In genomic region chr17:62300697-62301096, GRCh38 we compare ENCODE assay signal across 26 cellular contexts.
A peak's percentile ranks its signal among the peaks of the same experiment; 100 is the strongest.
DNase-seq lines count a peak whose midpoint lies in the region; ATAC-seq, FAIRE-seq and TF ChIP-seq lines count a peak whose summit lies in the region.
"Had no signal": no experiment of that assay in that cellular context is flagged by ENCODE, and none has a peak within 500 bp of the region (broad histone marks: within the 10 kb centered on the region; RNA-seq: fewer than 3 reads in every experiment).

No MANE protein-coding gene starts in this region.

- H3K27ac ChIP-seq in SK-N-SH (ENCODE audit: low read depth in 2 of 2, low read length in 1 of 2) (no peak overlapping the region), HEK293 (ENCODE audit: extremely low read depth, low read depth, low read length) (no peak overlapping the region), K562 (ENCODE audit: extremely low read depth, low read depth, low read length) (no peak overlapping the region), Karpas-422 (ENCODE audit: low read length) (no peak overlapping the region)
- H3K27ac ChIP-seq: 22Rv1; A549; BLaER1 treated with 17β-estradiol and CSF1 and Interleukin-3, amounts not matched to agents 10 nM and 100 nM; C4-2B had no signal

- H2AFZ ChIP-seq in SK-N-SH (ENCODE audit: low read depth) = no peak overlapping the region
- H2AFZ ChIP-seq in K562 (ENCODE audit: low read depth, low read length) = no peak overlapping the region
- no peak overlapping the region for H2AFZ ChIP-seq in Karpas-422 (ENCODE audit: low read length)

- BruUV-seq in K562 (replicated peaks; lab: Mats Ljungman, UMichigan) = no TSS peak

- H3K4me1 ChIP-seq in SK-N-SH (ENCODE audit: control insufficient read depth in 1 of 2, insufficient read depth in 2 of 2, low read depth in 1 of 2, low read length in 1 of 2) (no peaks in the 10 kb centered on the region), HEK293 (ENCODE audit: control insufficient read depth, insufficient read depth, low read length) (no peaks in the 10 kb centered on the region), K562 (replicated peaks in 1 of 2; ENCODE audit: control insufficient read depth in 2 of 2, insufficient read depth in 2 of 2, low read length in 2 of 2) (no peaks in the 10 kb centered on the region), Karpas-422 (ENCODE audit: low read length) (no peaks in the 10 kb centered on the region)
- H3K4me1 ChIP-seq: A549; BLaER1 treated with 17β-estradiol and CSF1 and Interleukin-3, amounts not matched to agents 10 nM and 100 nM; Caco-2 had no signal

- H3K9me2 ChIP-seq in SK-N-SH (no peaks in the 10 kb centered on the region), Karpas-422 (replicated peaks; ENCODE audit: insufficient read depth, low read length) (no peaks in the 10 kb centered on the region)

- no peak for ATAC-seq in SK-N-SH treated with all-trans-retinoic acid at 6 μM for 48 hours
- no peak for ATAC-seq in K562
- ATAC-seq in T-helper 17 cell = no peak
- ATAC-seq: A549; CD8-positive, alpha-beta T cell; GM12878 had no signal

- no peak for DNase-seq in SK-N-SH
- no peak for DNase-seq in K562 (ENCODE audit: extremely low read depth in 1 of 4, low spot score in 3 of 4)
- DNase-seq in urothelium cell line (ENCODE audit: low spot score) = no peak
- DNase-seq in T-helper 17 cell = no peak
- no peak for DNase-seq in Karpas-422
- DNase-seq: AML-193; Caco-2; Calu3; CD4-positive, alpha-beta T cell; CD8-positive, alpha-beta T cell; DMS53; DMS79; DND-41; EL; GDM1 had no signal

- H3K79me2 ChIP-seq in SK-N-SH (ENCODE audit: insufficient read depth) (no peaks in the 10 kb centered on the region), K562 (ENCODE audit: control insufficient read depth, insufficient read depth, low read length) (no peaks in the 10 kb centered on the region), Karpas-422 (ENCODE audit: low read length) (no peaks in the 10 kb centered on the region)

- H3K9me1 ChIP-seq in K562 (ENCODE audit: control insufficient read depth, insufficient read depth, low read length) = no peaks in the 10 kb centered on the region

- no peak overlapping the region for H3K4me2 ChIP-seq in SK-N-SH
- no peak overlapping the region for H3K4me2 ChIP-seq in K562 (ENCODE audit: insufficient read depth, low read length)
- H3K4me2 ChIP-seq in Karpas-422 (ENCODE audit: low read depth, low read length, poor library complexity, severe bottlenecking) = no peak overlapping the region
- H3K4me2 ChIP-seq: A549; BLaER1 treated with 17β-estradiol and CSF1 and Interleukin-3, amounts not matched to agents 10 nM and 100 nM had no signal

- H4K20me1 ChIP-seq in SK-N-SH (ENCODE audit: insufficient read depth) (no peaks in the 10 kb centered on the region), K562 (replicated peaks; ENCODE audit: control insufficient read depth, insufficient read depth, low read length) (no peaks in the 10 kb centered on the region), Karpas-422 (ENCODE audit: insufficient read depth, low read depth, low read length) (no peaks in the 10 kb centered on the region)
- H4K20me1 ChIP-seq: BLaER1 treated with 17β-estradiol and CSF1 and Interleukin-3, amounts not matched to agents 10 nM and 100 nM had no signal

- in situ Hi-C loops in K562 (cut with MboI) = no loop called here

- no peak overlapping the region for H3K27ac Mint-ChIP-seq in T-helper 17 cell
- H3K27ac Mint-ChIP-seq: B cell; CD4-positive, alpha-beta T cell; CD8-positive, alpha-beta T cell had no signal

- H3K4me3 Mint-ChIP-seq in T-helper 17 cell = no peak overlapping the region
- H3K4me3 Mint-ChIP-seq: B cell; CD4-positive, alpha-beta T cell; CD8-positive, alpha-beta T cell had no signal

- H3K9ac ChIP-seq in SK-N-SH (no peak overlapping the region), K562 (ENCODE audit: insufficient read depth in 1 of 2, low read depth in 2 of 2, low read length in 2 of 2) (no peak overlapping the region), Karpas-422 (ENCODE audit: low read length) (no peak overlapping the region)
- H3K9ac ChIP-seq: BLaER1 treated with 17β-estradiol and CSF1 and Interleukin-3, amounts not matched to agents 10 nM and 100 nM had no signal

- peaks cover under 1% of the 10 kb centered on the region for H3K36me3 Mint-ChIP-seq in T-helper 17 cell (ENCODE audit: low read depth)
- H3K36me3 Mint-ChIP-seq: CD8-positive, alpha-beta T cell had no signal

- H3K27me3 Mint-ChIP-seq in T-helper 17 cell = peaks cover 19% of the 10 kb centered on the region

- H3K4me3 ChIP-seq in SK-N-SH (ENCODE audit: low read depth in 2 of 2, low read length in 1 of 2) (no peak overlapping the region), HEK293 (ENCODE audit: low read depth, low read length) (no peak overlapping the region), K562 (no peak overlapping the region), Karpas-422 (ENCODE audit: low read length) (no peak overlapping the region)
- H3K4me3 ChIP-seq: A549; BLaER1 treated with 17β-estradiol and CSF1 and Interleukin-3, amounts not matched to agents 10 nM and 100 nM; GM12878 had no signal

- CTCF ChIA-PET in SK-N-SH (lab: Yijun Ruan, JAX) (no interaction called here), HEK293 (lab: Yijun Ruan, JAX) (no interaction called here), K562 (lab: Yijun Ruan, JAX; ENCODE audit: low intra/inter-chr PET ratio) (no interaction called here)

- POLR2A ChIA-PET in SK-N-SH (lab: Yijun Ruan, JAX) (no interaction called here), HEK293 (lab: Yijun Ruan, JAX) (no interaction called here), K562 (lab: Yijun Ruan, JAX) (no interaction called here)

- intact Hi-C loops in K562 (cut with micrococcal nuclease) = no loop called here

- TF ChIP-seq RAD21 in SK-N-SH (IDR thresholded peaks at IDR 0.05; ENCODE audit: low read length) (no peak), K562 (CRISPR knock-in tag; conservative IDR thresholded peaks at IDR 0.05 in 1 of 2, IDR thresholded peaks at IDR 0.05 in 1 of 2) (no peak)

- H3K4me1 Mint-ChIP-seq in T-helper 17 cell = no peaks in the 10 kb centered on the region
- H3K4me1 Mint-ChIP-seq: B cell had no signal

- TF ChIP-seq EP300 in SK-N-SH (IDR thresholded peaks at IDR 0.05; ENCODE audit: borderline replicate concordance in 1 of 2, low read depth in 1 of 2, low read length in 1 of 2) (no peak), K562 (IDR thresholded peaks at IDR 0.05; ENCODE audit: low read length) (no peak)

- no peaks in the 10 kb centered on the region for H3K9me3 ChIP-seq in SK-N-SH
- H3K9me3 ChIP-seq in HEK293 (ENCODE audit: control insufficient read depth, insufficient read depth, low read depth, low read length) = no peaks in the 10 kb centered on the region
- no peaks in the 10 kb centered on the region; the same call in 1 of the 2 replicates for H3K9me3 ChIP-seq in K562 (replicated peaks; ENCODE audit: control insufficient read depth, insufficient read depth, low read depth, low read length)
- peaks cover 4% of the 10 kb centered on the region for H3K9me3 ChIP-seq in T-helper 17 cell (ENCODE audit: control insufficient read depth, low read length, poor library complexity, severe bottlenecking)
- no peaks in the 10 kb centered on the region for H3K9me3 ChIP-seq in Karpas-422 (ENCODE audit: low read length)
- H3K9me3 ChIP-seq: Caco-2 had no signal

- H3F3A ChIP-seq in SK-N-SH (replicated peaks; ENCODE audit: insufficient read depth) = no peaks in the 10 kb centered on the region

- TF ChIP-seq POLR2A in K562 (conservative IDR thresholded peaks at IDR 0.05) = no peak

- H3K36me3 ChIP-seq in SK-N-SH (replicated peaks in 1 of 2; ENCODE audit: control insufficient read depth in 1 of 2, insufficient read depth in 2 of 2, low read length in 1 of 2) (no peaks in the 10 kb centered on the region), HEK293 (ENCODE audit: control insufficient read depth in 2 of 2, insufficient read depth in 1 of 2, low read length in 2 of 2) (no peaks in the 10 kb centered on the region), K562 (ENCODE audit: control insufficient read depth, insufficient read depth, low read length) (no peaks in the 10 kb centered on the region), Karpas-422 (ENCODE audit: insufficient read depth, low read length) (no peaks in the 10 kb centered on the region)
- H3K36me3 ChIP-seq: BLaER1 treated with 17β-estradiol and CSF1 and Interleukin-3, amounts not matched to agents 10 nM and 100 nM had no signal

- FAIRE-seq in K562 (lab: Jason Lieb, UNC) (no peak), urothelium cell line (lab: Jason Lieb, UNC) (peak; percentile 91)
- FAIRE-seq: A549, D721Med, GM12878, GM12892, GM18507 had no signal

- H3K27me3 ChIP-seq in SK-N-SH (ENCODE audit: insufficient read depth) (no peaks in the 10 kb centered on the region), K562 (ENCODE audit: control insufficient read depth in 2 of 2, insufficient read depth in 2 of 2, low read length in 2 of 2) (no peaks in the 10 kb centered on the region; a peak in 1 of 5 replicates), Karpas-422 (ENCODE audit: low read length) (no peaks in the 10 kb centered on the region)
- H3K27me3 ChIP-seq: BLaER1 treated with 17β-estradiol and CSF1 and Interleukin-3, amounts not matched to agents 10 nM and 100 nM had no signal

- TF ChIP-seq CTCF in SK-N-SH (IDR thresholded peaks at IDR 0.05) (no peak), HEK293 (tag by site-specific recombination; IDR thresholded peaks at IDR 0.05) (no peak), K562 (IDR thresholded peaks at IDR 0.05 in 2 of 3, conservative IDR thresholded peaks at IDR 0.05 in 1 of 3; ENCODE audit: insufficient read depth in 2 of 3, low read depth in 1 of 3, low read length in 3 of 3) (no peak)

- 52% methylated on average over 4 of the region's 4 CpGs for WGBS in SK-N-SH (ENCODE audit: low lambda C conversion rate)
- WGBS in K562 (ENCODE audit: insufficient coverage, low coverage, missing lambda C conversion rate) = 14% methylated on average over 4 of the region's 4 CpGs

TF ChIP-seq in SK-N-SH treated with all-trans-retinoic acid at 6 μM for 48 hours, 23 proteins besides CTCF, POLR2A, EP300 and RAD21:
- no peak for TF ChIP-seq TCF4 (CRISPR knock-in tag; IDR thresholded peaks at IDR 0.05; ENCODE audit: borderline replicate concordance)
- peak; percentile 45; the same call in 1 of the 2 replicates for TF ChIP-seq ZNF8 (CRISPR knock-in tag; IDR thresholded peaks at IDR 0.05)
TF ChIP-seq in SK-N-SH treated with all-trans-retinoic acid at 6 μM for 48 hours: peak in this region for 1.

TF ChIP-seq in SK-N-SH, 30 proteins besides CTCF, POLR2A, EP300 and RAD21 (continues in another document):
- no peak for TF ChIP-seq FOXJ3 (CRISPR knock-in tag; IDR thresholded peaks at IDR 0.05)

TF ChIP-seq in HEK293, 187 proteins besides CTCF, POLR2A, EP300 and RAD21 (continues in another document):
- TF ChIP-seq ZNF146 (tag by site-specific recombination; IDR thresholded peaks at IDR 0.05) (peak; percentile 91), ZNF248 (tag by site-specific recombination; IDR thresholded peaks at IDR 0.05) (no peak)

TF ChIP-seq in K562, 482 proteins besides CTCF, POLR2A, EP300 and RAD21 (continues in another document):
- TF ChIP-seq EZH2 (IDR thresholded peaks at IDR 0.05; ENCODE audit: borderline replicate concordance, low read depth, low read length) (no peak), MAFG (tag; conservative IDR thresholded peaks at IDR 0.05) (no peak), SETDB1 (IDR thresholded peaks at IDR 0.05; ENCODE audit: low read length) (no peak), MAFK (IDR thresholded peaks at IDR 0.05; ENCODE audit: low read length) (no peak)
